24 cellular contexts compared by ENCODE assay signal in the genomic region with DNA sequence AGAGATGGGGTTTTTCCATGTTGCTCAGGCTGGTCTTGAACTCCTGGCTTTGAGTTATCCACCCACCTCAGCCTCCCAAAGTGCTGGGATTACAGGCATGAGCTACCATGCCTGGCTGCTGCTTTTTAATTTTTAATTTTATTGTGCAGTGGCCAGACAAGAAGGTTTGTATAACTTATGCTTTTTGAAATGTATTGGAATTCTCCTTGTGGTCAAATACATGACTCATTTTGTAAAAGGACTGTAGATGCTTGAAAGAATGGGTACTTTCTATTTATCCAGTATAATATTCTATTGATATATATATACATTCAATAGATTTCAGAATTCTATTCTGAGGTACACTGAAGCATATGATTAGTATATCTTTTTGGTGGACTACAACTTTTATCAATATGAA.
DNase-seq lines count a peak whose midpoint lies in the region; ATAC-seq and TF ChIP-seq lines count a peak whose summit lies in the region.
"Had no signal": no experiment of that assay in that cellular context is flagged by ENCODE, and none has a peak within 500 bp of the region (broad histone marks: within the 10 kb centered on the region; RNA-seq: fewer than 3 reads in every experiment).

No MANE protein-coding gene starts in this region.

- H3K27me3 Mint-ChIP-seq in HFFc6 (ENCODE audit: insufficient read depth) = peaks cover 11% of the 10 kb centered on the region
- peaks cover 17% of the 10 kb centered on the region for H3K27me3 Mint-ChIP-seq in Calu3 (ENCODE audit: unreplicated experiment)
- H3K27me3 Mint-ChIP-seq: activated B cell treated with CpG ODN at 0.5 μM for 24 hours, IgD-negative memory B cell, memory B cell had no signal

- DNase-seq in AG04449 (ENCODE audit: low read depth, low spot score) (peak; percentile 21), HFFc6 (peak; percentile 16), astrocyte of the spinal cord (ENCODE audit: low read depth, low spot score) (peak; percentile 37), foreskin fibroblast (peak; percentile 18 to 48), NCI-H1694 treated with DMSO at 0.1 percent for 48 hours (lab: John Stamatoyannopoulos, UW) (no peak), Calu3 (no peak)
- DNase-seq: activated B cell treated with CpG ODN at 0.5 μM for 24 hours; activated CD4-positive, alpha-beta memory T cell treated with anti-CD3 and anti-CD28 coated beads, Interleukin-2, amount 10 ng/mL, durations not matched to agents 7 days and 5 days; activated effector memory CD4-positive, alpha-beta T cell treated with anti-CD3 and anti-CD28 coated beads, Interleukin-2, amount 50 U/mL, for 16 hours; caudate nucleus; glutamatergic neuron; H9; MG63; NCI-H1436; NCI-H524 treated with DMSO at 0.1 percent for 48 hours; occipital lobe; stimulated activated CD4-positive, alpha-beta T cell treated with anti-CD3 and anti-CD28 coated beads, Interleukin-4, amount 100 ng/mL, for 1 hour; stimulated activated naive CD4-positive, alpha-beta T cell treated with Interleukin-2 at 50 U/mL for 16 hours; tibial artery had no signal

- H3K4me1 Mint-ChIP-seq in HFFc6 (ENCODE audit: low read depth) (peaks cover 8% of the 10 kb centered on the region; the same call in 1 of the 2 replicates), Calu3 (ENCODE audit: low read depth, unreplicated experiment) (no peaks in the 10 kb centered on the region)
- H3K4me1 Mint-ChIP-seq: activated B cell treated with CpG ODN at 0.5 μM for 24 hours; activated CD4-positive, alpha-beta memory T cell treated with anti-CD3 and anti-CD28 coated beads, Interleukin-2, amount 10 ng/mL, durations not matched to agents 7 days and 5 days; H9; memory B cell had no signal

- in situ Hi-C loops in astrocyte of the spinal cord (cut with HindIII; ENCODE audit: low sequenced_read_pairs) = no loop called here

- ATAC-seq in HG02588 (IDR thresholded peaks at IDR 0.05; ENCODE audit: unreplicated experiment) = no peak
- ATAC-seq in GM21825 (IDR thresholded peaks at IDR 0.05; ENCODE audit: unreplicated experiment) = no peak
- ATAC-seq: SK-N-SH treated with all-trans-retinoic acid at 6 μM for 48 hours had no signal

- H3K9me3 Mint-ChIP-seq in HFFc6 (no peaks in the 10 kb centered on the region), Calu3 (ENCODE audit: low read depth, unreplicated experiment) (no peaks in the 10 kb centered on the region)

- H3K4me3 ChIP-seq in AG04449 (ENCODE audit: low read depth, low read length) (no peak overlapping the region), astrocyte of the spinal cord (ENCODE audit: low read depth, low read length) (no peak overlapping the region), foreskin fibroblast (ENCODE audit: low read depth in 1 of 2, low read length in 2 of 2) (no peak overlapping the region)
- H3K4me3 ChIP-seq: MG63, tibial artery had no signal

- intact Hi-C loops in Calu3 (cut with micrococcal nuclease; ENCODE audit: unreplicated experiment) = no loop called here

- H3K27ac Mint-ChIP-seq in HFFc6 (no peak overlapping the region), Calu3 (ENCODE audit: unreplicated experiment) (no peak overlapping the region)
- H3K27ac Mint-ChIP-seq: activated B cell treated with CpG ODN at 0.5 μM for 24 hours; activated CD4-positive, alpha-beta memory T cell treated with anti-CD3 and anti-CD28 coated beads, Interleukin-2, amount 10 ng/mL, durations not matched to agents 7 days and 5 days; H9; IgD-negative memory B cell; memory B cell had no signal

- H3K4me3 Mint-ChIP-seq in HFFc6 (no peak overlapping the region), Calu3 (ENCODE audit: low read depth, unreplicated experiment) (no peak overlapping the region)
- H3K4me3 Mint-ChIP-seq: activated B cell treated with CpG ODN at 0.5 μM for 24 hours; activated CD4-positive, alpha-beta memory T cell treated with anti-CD3 and anti-CD28 coated beads, Interleukin-2, amount 10 ng/mL, durations not matched to agents 7 days and 5 days; H9; memory B cell had no signal

- H3K36me3 Mint-ChIP-seq in HFFc6 (ENCODE audit: low read depth) = no peaks in the 10 kb centered on the region; the same call in 1 of the 2 replicates
- no peaks in the 10 kb centered on the region for H3K36me3 Mint-ChIP-seq in Calu3 (ENCODE audit: insufficient read depth, unreplicated experiment)
- H3K36me3 Mint-ChIP-seq: IgD-negative memory B cell had no signal

- CTCF ChIA-PET in AG04449 (lab: Yijun Ruan, JAX) (interaction anchor here (2.0 kb wide), 1 partner anchor 12 kb away, joined by 5 read pairs; no protein-coding TSS in a partner anchor), Calu3 (lab: Charles Lee) (no interaction called here)

- POLR2A ChIA-PET in AG04449 (lab: Yijun Ruan, JAX) = interaction anchor here (0.6 kb wide), 1 partner anchor 74 kb away, joined by 3 read pairs; no protein-coding TSS in a partner anchor

- no TSS peak for BruUV-seq in Calu3 (replicated peaks; lab: Mats Ljungman, UMichigan)

- TF ChIP-seq CTCF in AG04449 (IDR thresholded peaks at IDR 0.05; ENCODE audit: insufficient read depth, low read length, missing control alignments) (no peak), HFFc6 (IDR thresholded peaks at IDR 0.05) (no peak), astrocyte of the spinal cord (IDR thresholded peaks at IDR 0.05; ENCODE audit: low read depth, low read length) (no peak), foreskin fibroblast (IDR thresholded peaks at IDR 0.05; ENCODE audit: low read depth, low read length) (no peak), Calu3 (IDR thresholded peaks at IDR 0.05; ENCODE audit: unreplicated experiment) (no peak)

Comparison
In these comparisons a context has a peak if more than half of its experiments do, and no peak if none do; other contexts are left out.
1. DNase-seq: peak in AG04449 (single experiment), HFFc6 (single experiment), astrocyte of the spinal cord (single experiment) and foreskin fibroblast (2 of 2); none in NCI-H1694 treated with DMSO at 0.1 percent for 48 hours (single experiment) and Calu3 (single experiment).